In the genomic region with DNA sequence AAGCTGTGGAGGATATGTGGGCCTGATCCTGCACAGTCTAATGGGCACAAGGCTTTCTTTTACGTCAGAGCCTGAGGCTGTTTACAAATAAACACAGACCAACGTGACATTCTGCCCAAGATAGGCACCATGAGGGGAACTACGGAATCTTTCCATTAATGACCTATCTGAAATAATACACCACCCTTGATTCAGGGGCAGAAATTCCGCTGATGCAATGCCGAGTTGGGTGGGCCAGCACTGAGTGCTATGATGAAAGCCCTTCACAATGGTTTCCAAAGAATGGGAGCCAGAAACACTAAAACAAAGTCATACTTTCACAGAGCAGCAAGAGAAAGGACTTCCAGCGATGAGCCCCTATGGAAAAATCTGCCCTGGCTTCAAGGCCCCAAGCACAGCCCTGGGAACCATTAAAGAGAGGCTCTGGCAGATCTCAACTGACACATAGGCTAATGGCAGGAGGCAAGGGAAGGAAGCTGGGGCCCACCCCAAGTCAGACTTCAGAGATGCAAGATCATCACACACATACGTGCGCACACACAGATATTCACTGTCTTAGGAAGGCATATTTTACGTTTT, we compare ENCODE assay signal across 23 cellular contexts.
"Had no signal": no experiment of that assay in that cellular context is flagged by ENCODE, and none has a peak within 500 bp of the region (broad histone marks: within the 10 kb centered on the region; RNA-seq: fewer than 3 reads in every experiment).

No MANE protein-coding gene starts in this region.

- H3K9me3 Mint-ChIP-seq: dendritic cell treated with granulocyte-macrophage colony-stimulating factor and Interleukin-4, amounts not matched to agents 40 ng/mL and 50 ng/mL, for 4 days; effector memory CD8-positive, alpha-beta T cell; memory B cell; natural killer cell treated with Interleukin-12 subunit alpha and Interleukin-12 subunit beta and Interleukin-15 and Interleukin-18, amount 100 ng/mL, for 72 hours; neural progenitor cell; stimulated activated effector memory CD8-positive, alpha-beta T cell treated with anti-CD3 and anti-CD28 coated beads, Interleukin-12 subunit alpha, Interleukin-12 subunit beta, amount 100 ng/mL, for 72 hours; stimulated activated naive CD8-positive, alpha-beta T cell treated with anti-CD3 and anti-CD28 coated beads, Interleukin-15, Interleukin-2, amounts not matched to agents 100 ng/mL and 50 ng/mL, for 24 hours had no signal

- H3K4me3 Mint-ChIP-seq: dendritic cell treated with granulocyte-macrophage colony-stimulating factor and Interleukin-4, amounts not matched to agents 40 ng/mL and 50 ng/mL, for 4 days; effector memory CD8-positive, alpha-beta T cell; immature natural killer cell; memory B cell; natural killer cell treated with Interleukin-12 subunit alpha and Interleukin-12 subunit beta and Interleukin-15 and Interleukin-18, amount 100 ng/mL, for 72 hours; neural progenitor cell; stimulated activated effector memory CD8-positive, alpha-beta T cell treated with anti-CD3 and anti-CD28 coated beads, Interleukin-12 subunit alpha, Interleukin-12 subunit beta, amount 100 ng/mL, for 72 hours; stimulated activated naive CD8-positive, alpha-beta T cell treated with anti-CD3 and anti-CD28 coated beads, Interleukin-15, Interleukin-2, amounts not matched to agents 100 ng/mL and 50 ng/mL, for 24 hours had no signal

- H3K4me1 Mint-ChIP-seq: immature natural killer cell; memory B cell; neural progenitor cell; stimulated activated effector memory CD8-positive, alpha-beta T cell treated with anti-CD3 and anti-CD28 coated beads, Interleukin-12 subunit alpha, Interleukin-12 subunit beta, amount 100 ng/mL, for 72 hours had no signal

- H3K27ac Mint-ChIP-seq: dendritic cell treated with granulocyte-macrophage colony-stimulating factor and Interleukin-4, amounts not matched to agents 40 ng/mL and 50 ng/mL, for 4 days; effector memory CD8-positive, alpha-beta T cell; immature natural killer cell; memory B cell; natural killer cell treated with Interleukin-12 subunit alpha and Interleukin-12 subunit beta and Interleukin-15 and Interleukin-18, amount 100 ng/mL, for 72 hours; neural progenitor cell; stimulated activated effector memory CD8-positive, alpha-beta T cell treated with anti-CD3 and anti-CD28 coated beads, Interleukin-12 subunit alpha, Interleukin-12 subunit beta, amount 100 ng/mL, for 72 hours; stimulated activated naive CD8-positive, alpha-beta T cell treated with anti-CD3 and anti-CD28 coated beads, Interleukin-15, Interleukin-2, amounts not matched to agents 100 ng/mL and 50 ng/mL, for 24 hours had no signal

- H3K36me3 Mint-ChIP-seq: immature natural killer cell; memory B cell; natural killer cell treated with Interleukin-12 subunit alpha and Interleukin-12 subunit beta and Interleukin-15 and Interleukin-18, amount 100 ng/mL, for 72 hours; neural progenitor cell; stimulated activated effector memory CD8-positive, alpha-beta T cell treated with anti-CD3 and anti-CD28 coated beads, Interleukin-12 subunit alpha, Interleukin-12 subunit beta, amount 100 ng/mL, for 72 hours had no signal

- H3K27me3 Mint-ChIP-seq: dendritic cell treated with granulocyte-macrophage colony-stimulating factor and Interleukin-4, amounts not matched to agents 40 ng/mL and 50 ng/mL, for 4 days had no signal

- H3K4me3 ChIP-seq: esophagus muscularis mucosa, gastroesophageal sphincter, left ventricle myocardium inferior, lower lobe of right lung, neural progenitor cell, ovary, right atrium auricular region, tibial artery had no signal

- H3K27me3 ChIP-seq: esophagus muscularis mucosa, gastroesophageal sphincter, neural progenitor cell, ovary, right atrium auricular region, tibial artery had no signal

- DNase-seq: effector memory CD8-positive, alpha-beta T cell; glutamatergic neuron; immature natural killer cell; kidney; left cardiac atrium; left ventricle myocardium inferior; lower lobe of right lung; midbrain; nucleus accumbens; ovary; stimulated activated CD4-positive, alpha-beta T cell treated with anti-CD3 and anti-CD28 coated beads, Interleukin-4, amount 100 ng/mL, for 1 hour; stimulated activated CD8-positive, alpha-beta memory T cell treated with anti-CD3 and anti-CD28 coated beads, Interleukin-4, amount 100 ng/mL, for 48 hours; tibial artery had no signal

- H3K36me3 ChIP-seq: esophagus muscularis mucosa, gastroesophageal sphincter, left ventricle myocardium inferior, lower lobe of right lung, neural progenitor cell, ovary, right atrium auricular region, tibial artery had no signal

- H2AFZ ChIP-seq: neural progenitor cell had no signal

- H3K27ac ChIP-seq: epithelial cell of prostate, esophagus muscularis mucosa, gastroesophageal sphincter, left ventricle myocardium inferior, lower lobe of right lung, neural progenitor cell, ovary, right atrium auricular region, tibial artery had no signal

- H3K4me1 ChIP-seq: esophagus muscularis mucosa, gastroesophageal sphincter, left ventricle myocardium inferior, lower lobe of right lung, right atrium auricular region, tibial artery had no signal

- ATAC-seq: effector memory CD8-positive, alpha-beta T cell; gastroesophageal sphincter; left cardiac atrium; lower lobe of right lung; natural killer cell treated with Interleukin-12 subunit alpha and Interleukin-12 subunit beta and Interleukin-15 and Interleukin-18, amount 100 ng/mL, for 72 hours; stimulated activated effector memory CD8-positive, alpha-beta T cell treated with anti-CD3 and anti-CD28 coated beads, Interleukin-12 subunit alpha, Interleukin-12 subunit beta, amount 100 ng/mL, for 72 hours had no signal

- H3K9me3 ChIP-seq: esophagus muscularis mucosa, gastroesophageal sphincter, left ventricle myocardium inferior, lower lobe of right lung, ovary, right atrium auricular region, tibial artery had no signal

- H3K4me2 ChIP-seq: neural progenitor cell had no signal
